18 cellular contexts compared by ENCODE assay signal in the genomic region with DNA sequence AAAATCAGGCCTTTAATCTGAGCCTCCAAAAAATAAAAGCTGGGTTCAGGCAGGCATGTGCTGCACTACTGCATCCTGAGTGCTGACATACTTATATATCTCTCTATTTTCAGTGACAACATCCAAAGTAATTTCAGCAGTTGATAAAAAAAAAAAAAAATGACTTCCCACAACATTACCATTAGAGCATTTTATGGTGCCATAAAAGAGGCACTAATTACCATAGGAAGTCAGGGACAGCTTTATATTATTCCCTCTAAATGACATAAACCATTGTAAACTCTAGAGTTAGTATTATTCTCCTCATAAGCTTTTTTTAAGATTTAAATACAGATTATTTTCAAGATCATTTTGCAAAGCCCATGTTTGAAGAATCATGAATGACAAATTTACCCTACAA.
DNase-seq lines count a peak whose midpoint lies in the region; ATAC-seq and TF ChIP-seq lines count a peak whose summit lies in the region.
"Had no signal": no experiment of that assay in that cellular context is flagged by ENCODE, and none has a peak within 500 bp of the region (broad histone marks: within the 10 kb centered on the region; RNA-seq: fewer than 3 reads in every experiment).

No MANE protein-coding gene starts in this region.

- TF ChIP-seq CTCF in HEK293 (tag by site-specific recombination; IDR thresholded peaks at IDR 0.05), result no peak
- TF ChIP-seq CTCF in nephron progenitor cell (IDR thresholded peaks at IDR 0.05), result no peak
- TF ChIP-seq CTCF in omental fat pad (IDR thresholded peaks at IDR 0.05), result no peak

- H3K9me3 ChIP-seq in HEK293 (ENCODE audit: control insufficient read depth, insufficient read depth, low read depth, low read length), result no peaks in the 10 kb centered on the region
- H3K9me3 ChIP-seq: A549, Caco-2 had no signal

- H3K27ac Mint-ChIP-seq in nephron progenitor cell, result peak overlapping the region; percentile 52
- H3K27ac Mint-ChIP-seq: B cell; CD4-positive, alpha-beta T cell; CD8-positive, alpha-beta T cell had no signal

- peak; percentile 80 for ATAC-seq in left colon
- ATAC-seq in omental fat pad (ENCODE audit: low FRiP score), result no peak
- ATAC-seq: A549; CD8-positive, alpha-beta T cell had no signal

- H3K36me3 Mint-ChIP-seq in nephron progenitor cell (ENCODE audit: low read depth), result no peaks in the 10 kb centered on the region
- H3K36me3 Mint-ChIP-seq: CD8-positive, alpha-beta T cell had no signal

- DNase-seq in left colon (no peak), nephron progenitor cell (no peak), posterior vena cava (ENCODE audit: low spot score) (no peak), omental fat pad (ENCODE audit: low spot score) (no peak)
- no peak for DNase-seq in effector CD8-positive, alpha-beta T cell (lab: John Stamatoyannopoulos, UW)
- DNase-seq: AML-193; Caco-2; Calu3; CD4-positive, alpha-beta T cell; CD8-positive, alpha-beta T cell; DMS79 treated with DMSO at 0.1 percent for 48 hours; GF-D8 had no signal

- intact Hi-C loops in left colon (cut with DNase I, micrococcal nuclease) (no loop called here), posterior vena cava (cut with DNase I) (no loop called here)

- CTCF ChIA-PET in HEK293 (lab: Yijun Ruan, JAX), result no interaction called here

- POLR2A ChIA-PET in HEK293 (lab: Yijun Ruan, JAX), result no interaction called here

- H3K27me3 Mint-ChIP-seq in nephron progenitor cell (ENCODE audit: low read depth, poor library complexity), result no peaks in the 10 kb centered on the region
- H3K27me3 Mint-ChIP-seq: B cell; CD4-positive, alpha-beta T cell had no signal

- H3K4me3 Mint-ChIP-seq in nephron progenitor cell, result no peak overlapping the region
- H3K4me3 Mint-ChIP-seq: B cell; CD4-positive, alpha-beta T cell; CD8-positive, alpha-beta T cell had no signal

- H3K4me1 ChIP-seq in HEK293 (ENCODE audit: control insufficient read depth, insufficient read depth, low read length), result 0 out of 2 replicates have a peak, but pooled peaks cover 3% of the 10 kb centered on the region
- H3K4me1 ChIP-seq: A549; BLaER1 treated with 17β-estradiol and CSF1 and Interleukin-3, amounts not matched to agents 10 nM and 100 nM; Caco-2 had no signal

- H3K4me1 Mint-ChIP-seq in nephron progenitor cell, result peaks cover 13% of the 10 kb centered on the region
- H3K4me1 Mint-ChIP-seq: B cell had no signal

- H3K36me3 ChIP-seq in HEK293 (ENCODE audit: control insufficient read depth in 2 of 2, insufficient read depth in 1 of 2, low read length in 2 of 2), result no peaks in the 10 kb centered on the region
- H3K36me3 ChIP-seq: BLaER1 treated with 17β-estradiol and CSF1 and Interleukin-3, amounts not matched to agents 10 nM and 100 nM had no signal

- no peak overlapping the region for H3K27ac ChIP-seq in HEK293 (ENCODE audit: extremely low read depth, low read depth, low read length)
- H3K27ac ChIP-seq: 22Rv1; A549; BLaER1 treated with 17β-estradiol and CSF1 and Interleukin-3, amounts not matched to agents 10 nM and 100 nM; C4-2B had no signal

- no peaks in the 10 kb centered on the region for H3K9me3 Mint-ChIP-seq in nephron progenitor cell
- H3K9me3 Mint-ChIP-seq: CD4-positive, alpha-beta T cell; CD8-positive, alpha-beta T cell had no signal

- H3K4me3 ChIP-seq in HEK293 (ENCODE audit: low read depth, low read length), result no peak overlapping the region
- H3K4me3 ChIP-seq: A549; BLaER1 treated with 17β-estradiol and CSF1 and Interleukin-3, amounts not matched to agents 10 nM and 100 nM had no signal

TF ChIP-seq in HEK293, 187 proteins besides CTCF, POLR2A, EP300 and RAD21 (continues in another document):
- TF ChIP-seq OSR2 (tag by site-specific recombination; IDR thresholded peaks at IDR 0.05), result peak; percentile 61; the same call in 1 of the 2 replicates
- no peak for TF ChIP-seq ZNF513 (tag by site-specific recombination; IDR thresholded peaks at IDR 0.05)
- TF ChIP-seq ZIC2 (tag by site-specific recombination; IDR thresholded peaks at IDR 0.05), result no peak
- peak; percentile 66 for TF ChIP-seq FEZF1 (tag by site-specific recombination; IDR thresholded peaks at IDR 0.05)
- TF ChIP-seq ZNF24 (tag by site-specific recombination; IDR thresholded peaks at IDR 0.05), result no peak
- TF ChIP-seq PRDM10 (tag by site-specific recombination; IDR thresholded peaks at IDR 0.05), result no peak
- TF ChIP-seq, protein P1, sequence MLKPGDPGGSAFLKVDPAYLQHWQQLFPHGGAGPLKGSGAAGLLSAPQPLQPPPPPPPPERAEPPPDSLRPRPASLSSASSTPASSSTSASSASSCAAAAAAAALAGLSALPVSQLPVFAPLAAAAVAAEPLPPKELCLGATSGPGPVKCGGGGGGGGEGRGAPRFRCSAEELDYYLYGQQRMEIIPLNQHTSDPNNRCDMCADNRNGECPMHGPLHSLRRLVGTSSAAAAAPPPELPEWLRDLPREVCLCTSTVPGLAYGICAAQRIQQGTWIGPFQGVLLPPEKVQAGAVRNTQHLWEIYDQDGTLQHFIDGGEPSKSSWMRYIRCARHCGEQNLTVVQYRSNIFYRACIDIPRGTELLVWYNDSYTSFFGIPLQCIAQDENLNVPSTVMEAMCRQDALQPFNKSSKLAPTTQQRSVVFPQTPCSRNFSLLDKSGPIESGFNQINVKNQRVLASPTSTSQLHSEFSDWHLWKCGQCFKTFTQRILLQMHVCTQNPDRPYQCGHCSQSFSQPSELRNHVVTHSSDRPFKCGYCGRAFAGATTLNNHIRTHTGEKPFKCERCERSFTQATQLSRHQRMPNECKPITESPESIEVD (tag by site-specific recombination; IDR thresholded peaks at IDR 0.05), result peak; percentile 61
- no peak for TF ChIP-seq ZNF280D (tag by site-specific recombination; IDR thresholded peaks at IDR 0.05)
- TF ChIP-seq ZNF843 (tag by site-specific recombination; IDR thresholded peaks at IDR 0.05), result peak; percentile 42; the same call in 1 of the 2 replicates
